1 cellular context compared by ENCODE assay signal in the genomic region with DNA sequence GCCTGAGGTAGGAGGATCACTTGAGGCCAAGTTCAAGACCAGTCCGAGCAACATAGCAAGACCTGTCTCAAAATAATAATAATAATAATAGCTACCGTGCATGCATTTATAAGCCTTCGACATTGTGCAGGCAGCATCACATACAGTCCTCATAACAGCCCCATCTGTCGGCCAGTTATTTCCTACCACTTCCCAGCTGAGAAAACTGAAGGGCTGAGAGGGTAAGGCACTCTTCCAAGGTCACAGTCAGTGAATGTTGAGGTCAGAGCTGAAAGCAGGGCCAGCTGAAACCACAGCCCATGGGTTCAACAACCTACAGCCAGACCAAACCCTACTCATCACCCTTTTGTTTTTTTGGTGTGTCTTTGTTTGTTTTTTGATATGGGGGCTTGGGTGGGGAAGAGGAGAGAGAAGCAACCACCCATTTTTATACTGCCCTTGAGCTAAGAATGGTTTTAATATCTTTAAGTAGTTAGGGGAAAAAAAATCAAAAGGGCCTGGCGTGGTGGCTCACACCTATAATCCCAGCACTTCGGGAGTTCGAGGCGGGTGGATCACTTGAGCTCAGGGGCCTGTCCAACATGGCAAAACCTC.
TF ChIP-seq lines count a peak whose summit lies in the region.

No MANE protein-coding gene starts in this region.

TF ChIP-seq in GM23338, 12 proteins besides CTCF, POLR2A, EP300 and RAD21 (continued from another document):
- TF ChIP-seq, protein P1, sequence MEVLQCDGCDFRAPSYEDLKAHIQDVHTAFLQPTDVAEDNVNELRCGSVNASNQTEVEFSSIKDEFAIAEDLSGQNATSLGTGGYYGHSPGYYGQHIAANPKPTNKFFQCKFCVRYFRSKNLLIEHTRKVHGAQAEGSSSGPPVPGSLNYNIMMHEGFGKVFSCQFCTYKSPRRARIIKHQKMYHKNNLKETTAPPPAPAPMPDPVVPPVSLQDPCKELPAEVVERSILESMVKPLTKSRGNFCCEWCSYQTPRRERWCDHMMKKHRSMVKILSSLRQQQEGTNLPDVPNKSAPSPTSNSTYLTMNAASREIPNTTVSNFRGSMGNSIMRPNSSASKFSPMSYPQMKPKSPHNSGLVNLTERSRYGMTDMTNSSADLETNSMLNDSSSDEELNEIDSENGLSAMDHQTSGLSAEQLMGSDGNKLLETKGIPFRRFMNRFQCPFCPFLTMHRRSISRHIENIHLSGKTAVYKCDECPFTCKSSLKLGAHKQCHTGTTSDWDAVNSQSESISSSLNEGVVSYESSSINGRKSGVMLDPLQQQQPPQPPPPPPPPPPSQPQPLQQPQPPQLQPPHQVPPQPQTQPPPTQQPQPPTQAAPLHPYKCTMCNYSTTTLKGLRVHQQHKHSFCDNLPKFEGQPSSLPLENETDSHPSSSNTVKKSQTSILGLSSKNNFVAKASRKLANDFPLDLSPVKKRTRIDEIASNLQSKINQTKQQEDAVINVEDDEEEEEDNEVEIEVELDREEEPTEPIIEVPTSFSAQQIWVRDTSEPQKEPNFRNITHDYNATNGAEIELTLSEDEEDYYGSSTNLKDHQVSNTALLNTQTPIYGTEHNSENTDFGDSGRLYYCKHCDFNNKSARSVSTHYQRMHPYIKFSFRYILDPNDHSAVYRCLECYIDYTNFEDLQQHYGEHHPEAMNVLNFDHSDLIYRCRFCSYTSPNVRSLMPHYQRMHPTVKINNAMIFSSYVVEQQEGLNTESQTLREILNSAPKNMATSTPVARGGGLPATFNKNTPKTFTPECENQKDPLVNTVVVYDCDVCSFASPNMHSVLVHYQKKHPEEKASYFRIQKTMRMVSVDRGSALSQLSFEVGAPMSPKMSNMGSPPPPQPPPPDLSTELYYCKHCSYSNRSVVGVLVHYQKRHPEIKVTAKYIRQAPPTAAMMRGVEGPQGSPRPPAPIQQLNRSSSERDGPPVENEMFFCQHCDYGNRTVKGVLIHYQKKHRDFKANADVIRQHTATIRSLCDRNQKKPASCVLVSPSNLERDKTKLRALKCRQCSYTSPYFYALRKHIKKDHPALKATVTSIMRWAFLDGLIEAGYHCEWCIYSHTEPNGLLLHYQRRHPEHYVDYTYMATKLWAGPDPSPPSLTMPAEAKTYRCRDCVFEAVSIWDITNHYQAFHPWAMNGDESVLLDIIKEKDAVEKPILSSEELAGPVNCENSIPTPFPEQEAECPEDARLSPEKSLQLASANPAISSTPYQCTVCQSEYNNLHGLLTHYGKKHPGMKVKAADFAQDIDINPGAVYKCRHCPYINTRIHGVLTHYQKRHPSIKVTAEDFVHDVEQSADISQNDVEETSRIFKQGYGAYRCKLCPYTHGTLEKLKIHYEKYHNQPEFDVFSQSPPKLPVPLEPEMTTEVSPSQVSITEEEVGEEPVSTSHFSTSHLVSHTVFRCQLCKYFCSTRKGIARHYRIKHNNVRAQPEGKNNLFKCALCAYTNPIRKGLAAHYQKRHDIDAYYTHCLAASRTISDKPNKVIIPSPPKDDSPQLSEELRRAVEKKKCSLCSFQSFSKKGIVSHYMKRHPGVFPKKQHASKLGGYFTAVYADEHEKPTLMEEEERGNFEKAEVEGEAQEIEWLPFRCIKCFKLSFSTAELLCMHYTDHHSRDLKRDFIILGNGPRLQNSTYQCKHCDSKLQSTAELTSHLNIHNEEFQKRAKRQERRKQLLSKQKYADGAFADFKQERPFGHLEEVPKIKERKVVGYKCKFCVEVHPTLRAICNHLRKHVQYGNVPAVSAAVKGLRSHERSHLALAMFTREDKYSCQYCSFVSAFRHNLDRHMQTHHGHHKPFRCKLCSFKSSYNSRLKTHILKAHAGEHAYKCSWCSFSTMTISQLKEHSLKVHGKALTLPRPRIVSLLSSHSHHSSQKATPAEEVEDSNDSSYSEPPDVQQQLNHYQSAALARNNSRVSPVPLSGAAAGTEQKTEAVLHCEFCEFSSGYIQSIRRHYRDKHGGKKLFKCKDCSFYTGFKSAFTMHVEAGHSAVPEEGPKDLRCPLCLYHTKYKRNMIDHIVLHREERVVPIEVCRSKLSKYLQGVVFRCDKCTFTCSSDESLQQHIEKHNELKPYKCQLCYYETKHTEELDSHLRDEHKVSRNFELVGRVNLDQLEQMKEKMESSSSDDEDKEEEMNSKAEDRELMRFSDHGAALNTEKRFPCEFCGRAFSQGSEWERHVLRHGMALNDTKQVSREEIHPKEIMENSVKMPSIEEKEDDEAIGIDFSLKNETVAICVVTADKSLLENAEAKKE (CRISPR knock-in tag; IDR thresholded peaks at IDR 0.05) = no peak
- TF ChIP-seq POLR2AphosphoS5 (IDR thresholded peaks at IDR 0.05; ENCODE audit: low read depth) = no peak
- TF ChIP-seq CREB1 (CRISPR knock-in tag; IDR thresholded peaks at IDR 0.05; ENCODE audit: low read depth) = no peak
- TF ChIP-seq JUNB (IDR thresholded peaks at IDR 0.05; ENCODE audit: unreplicated experiment) = no peak
